In the genomic region with DNA sequence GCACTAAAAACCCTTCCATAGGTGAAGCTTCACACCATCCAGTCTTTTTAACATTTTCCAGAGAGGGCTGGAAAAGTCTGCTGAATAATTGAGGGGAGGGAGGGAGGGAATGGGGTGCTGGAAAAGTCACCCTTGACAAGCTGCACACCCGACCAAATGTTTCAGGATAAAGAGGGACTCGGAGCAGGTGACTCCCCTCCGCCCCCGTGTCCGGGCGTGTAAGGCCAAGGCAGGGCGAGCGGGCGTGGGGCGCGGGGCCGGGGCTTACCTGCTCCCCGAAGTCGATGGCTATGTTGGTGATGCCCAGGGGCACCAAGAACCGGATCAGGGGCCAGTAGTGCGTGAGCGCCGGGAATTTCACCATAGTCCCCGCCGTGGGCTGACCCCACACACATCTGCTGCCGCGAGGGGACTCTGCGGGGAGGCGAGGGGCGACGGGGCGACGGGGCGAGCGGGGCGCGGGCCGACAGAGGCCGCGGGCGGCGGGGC, we compare ENCODE assay signal across 8 cellular contexts. TPM values are rescaled to one million over a fixed set of nuclear protein-coding genes. Genes with fewer than 3 reads are reported as not detected.
DNase-seq lines count a peak whose midpoint lies in the region; ATAC-seq, FAIRE-seq and TF ChIP-seq lines count a peak whose summit lies in the region.

No MANE protein-coding gene starts in this region.

- no peak for TF ChIP-seq EP300 in H1 (IDR thresholded peaks at IDR 0.05; ENCODE audit: borderline replicate concordance in 1 of 2, low read depth in 2 of 2, low read length in 2 of 2)

- no peak for TF ChIP-seq POLR2A in H1 (IDR thresholded peaks at IDR 0.05; ENCODE audit: control extremely low read depth in 1 of 2, low read depth in 2 of 2, low read length in 2 of 2)

- POLR2A ChIA-PET in H1 (lab: Charles Lee; ENCODE audit: partially characterized antibody): interaction anchor here (1.7 kb wide), 1 partner anchor 21 kb away, joined by 5 read pairs; no protein-coding TSS in a partner anchor

- H2BK5ac ChIP-seq in H1 (ENCODE audit: low read depth, low read length): no peak overlapping the region

- H3K9ac ChIP-seq in H1 (replicated peaks in 1 of 4; ENCODE audit: extremely low read depth in 1 of 4, low read depth in 3 of 4, low read length in 3 of 4): peak overlapping the region in 1 of 4 experiments; percentile 71; a peak in 1 of 7 replicates

- H3K27ac ChIP-seq in H1 (ENCODE audit: low read depth, low read length) (no peak overlapping the region), thoracic aorta (peak overlapping the region; percentile 78 to 85)

- no peaks in the 10 kb centered on the region for H3K9me3 Mint-ChIP-seq in naive B cell

- H4K20me1 ChIP-seq in H1 (replicated peaks in 1 of 2; ENCODE audit: control insufficient read depth in 1 of 2, insufficient read depth in 2 of 2, low read length in 2 of 2): peaks cover 0 to 2% of the 10 kb centered on the region in 2 experiments

- peak overlapping the region; percentile 59 to 97 (median 74) for H3K27ac Mint-ChIP-seq in naive B cell

- H3K36me3 ChIP-seq in H1 (ENCODE audit: control insufficient read depth in 2 of 4, insufficient read depth in 4 of 4, low read length in 3 of 4) (no peaks in the 10 kb centered on the region), thoracic aorta (no peaks in the 10 kb centered on the region)

- no peak overlapping the region for H3K23ac ChIP-seq in H1 (ENCODE audit: insufficient read length)

- H2BK20ac ChIP-seq in H1 (ENCODE audit: low read length): no peak overlapping the region

- H3K18ac ChIP-seq in H1 (ENCODE audit: extremely low read depth, low read length): no peak overlapping the region

- H2BK120ac ChIP-seq in H1 (replicated peaks; ENCODE audit: low read depth, low read length): no peak overlapping the region

- no peaks in the 10 kb centered on the region for H3K79me2 ChIP-seq in H1 (ENCODE audit: control insufficient read depth in 1 of 2, insufficient read depth in 2 of 2, low read length in 2 of 2)

- H3K27me3 ChIP-seq in H1 (replicated peaks in 1 of 4; ENCODE audit: control insufficient read depth in 3 of 4, extremely low read depth in 1 of 4, insufficient read depth in 3 of 4, low read length in 3 of 4) (peaks cover 7 to 40% (median 25%) of the 10 kb centered on the region in 4 experiments), thoracic aorta (replicated peaks; ENCODE audit: insufficient read depth) (no peaks in the 10 kb centered on the region)

- H3K27me3 Mint-ChIP-seq in naive B cell: peaks cover 0 to 3% (median 0%) of the 10 kb centered on the region in 3 donors

- CTCF ChIA-PET in H1 (lab: Charles Lee; ENCODE audit: partially characterized antibody): interaction anchor here (0.6 to 4.3 kb wide), 9 partner anchors 9 to 1237 kb away, joined by 3 to 31 read pairs (median 4); no protein-coding TSS in a partner anchor

- no peak overlapping the region for H3K4ac ChIP-seq in H1 (replicated peaks; ENCODE audit: insufficient read length, low read depth, low read length)

- H3K4me2 ChIP-seq in H1 (ENCODE audit: insufficient read depth in 1 of 2, low read depth in 2 of 2, low read length in 2 of 2): peak overlapping the region; percentile 68 to 93

- no peak overlapping the region for H2BK15ac ChIP-seq in H1 (ENCODE audit: low read length)

- H3K23me2 ChIP-seq in H1 (ENCODE audit: low read depth, low read length): peaks cover 14% of the 10 kb centered on the region; the same call in 1 of the 2 replicates

- no peak for TF ChIP-seq CTCF in AG09309 (IDR thresholded peaks at IDR 0.05; ENCODE audit: control insufficient read depth, insufficient read depth, low read depth, low read length, missing control alignments)
- no peak for TF ChIP-seq CTCF in H1 (IDR thresholded peaks at IDR 0.05; ENCODE audit: control extremely low read depth in 1 of 3, insufficient read depth in 1 of 3, low read depth in 1 of 3, low read length in 3 of 3)
- TF ChIP-seq CTCF in thoracic aorta (IDR thresholded peaks at IDR 0.05): no peak

- H3K14ac ChIP-seq in H1 (ENCODE audit: insufficient read length): no peak overlapping the region

- DNase-seq in AG09309 (ENCODE audit: low read depth) (no peak), GM19239 (ENCODE audit: insufficient read length, low spot score) (peak; percentile 8), H1 (ENCODE audit: low read depth in 1 of 2, low spot score in 2 of 2) (peak in 1 of 2 experiments; percentile 57), naive B cell (no peak), thoracic aorta (ENCODE audit: low spot score) (no peak), frontal cortex (ENCODE audit: low spot score in 2 of 2) (no peak)
- peak; percentile 7 to 15 for DNase-seq in activated CD4-positive, alpha-beta T cell treated with anti-CD3 and anti-CD28 coated beads, Interleukin-2, amount 50 U/mL, for 24 hours (ENCODE audit: low read depth in 1 of 2, low spot score in 1 of 2)

- peaks cover 21 to 25% (median 25%) of the 10 kb centered on the region in 3 donors for H3K4me1 Mint-ChIP-seq in naive B cell

- H4K5ac ChIP-seq in H1 (ENCODE audit: insufficient read length, low read depth, low read length): no peak overlapping the region

- H3K79me1 ChIP-seq in H1 (ENCODE audit: low read depth, low read length): no peaks in the 10 kb centered on the region

- no peak overlapping the region for H2BK12ac ChIP-seq in H1 (ENCODE audit: low read depth, low read length)

- H2AK5ac ChIP-seq in H1 (ENCODE audit: low read depth, low read length): no peak overlapping the region

- H3K4me1 ChIP-seq in H1 (replicated peaks in 1 of 4; ENCODE audit: control insufficient read depth in 3 of 4, insufficient read depth in 4 of 4, low read length in 3 of 4) (peaks cover 0 to 4% (median 3%) of the 10 kb centered on the region in 4 experiments; a peak in 3 of 7 replicates), thoracic aorta (ENCODE audit: control insufficient read depth in 1 of 2, low read depth in 2 of 2) (peaks cover 11 to 26% of the 10 kb centered on the region in 2 donors)

- peak overlapping the region; percentile 70; the same call in 1 of the 2 replicates for H2AFZ ChIP-seq in H1 (ENCODE audit: low read length)

- H3K36me3 Mint-ChIP-seq in naive B cell: no peaks in the 10 kb centered on the region

- H4K91ac ChIP-seq in H1 (replicated peaks; ENCODE audit: insufficient read length, low read length): no peak overlapping the region

- peak; percentile 29 for ATAC-seq in HG03439 (IDR thresholded peaks at IDR 0.05; ENCODE audit: unreplicated experiment)
- peak; percentile 4 to 6 for ATAC-seq in naive B cell (ENCODE audit: low read depth in 2 of 2)
- ATAC-seq in thoracic aorta (ENCODE audit: insufficient number of reproducible peaks, low FRiP score, low read depth): no peak

- FAIRE-seq in GM19239 (lab: Jason Lieb, UNC): no peak
- FAIRE-seq in H1 (lab: Jason Lieb, UNC): no peak
- FAIRE-seq in frontal cortex (lab: Jason Lieb, UNC): no peak

- WGBS in H1 (ENCODE audit: extremely low coverage in 1 of 2, insufficient coverage in 1 of 2, insufficient read length in 1 of 2, insufficient replicate concordance in 2 of 2, low coverage in 1 of 2, low lambda C conversion rate in 2 of 2, missing lambda C conversion rate in 1 of 2), 2 experiments: 0% methylated on average over 3 of the region's 37 CpGs; no CpG with 5 or more reads in 1 of the 2 experiments

- no peak overlapping the region for H3K56ac ChIP-seq in H1 (replicated peaks; ENCODE audit: insufficient read length, low read depth, low read length)

- H3K9me3 ChIP-seq in H1 (ENCODE audit: insufficient read depth in 2 of 2, low read depth in 1 of 2, low read length in 1 of 2): no peaks in the 10 kb centered on the region
- no peaks in the 10 kb centered on the region for H3K9me3 ChIP-seq in thoracic aorta

- no peak for TF ChIP-seq RAD21 in H1 (IDR thresholded peaks at IDR 0.05 in 1 of 2, conservative IDR thresholded peaks at IDR 0.05 in 1 of 2; ENCODE audit: low read depth in 2 of 2, low read length in 2 of 2)

- H3K4me3 ChIP-seq in AG09309 (ENCODE audit: control insufficient read depth, low read depth, low read length) (peak overlapping the region; percentile 65), H1 (ENCODE audit: extremely low read depth in 1 of 4, insufficient read depth in 2 of 4, low read depth in 3 of 4, low read length in 4 of 4) (peak overlapping the region; percentile 49 to 91 (median 52)), thoracic aorta (peak overlapping the region; percentile 95)

- peak overlapping the region; percentile 86 to 97 (median 96) for H3K4me3 Mint-ChIP-seq in naive B cell

- no peak overlapping the region for H4K8ac ChIP-seq in H1 (ENCODE audit: extremely low read depth, insufficient read depth, low read length)

TF ChIP-seq in H1, 55 proteins besides CTCF, POLR2A, EP300 and RAD21:
- peak; percentile 50 for TF ChIP-seq KDM4A (IDR thresholded peaks at IDR 0.05; ENCODE audit: low read depth, low read length, severe bottlenecking)
- no peak for TF ChIP-seq GABPA (IDR thresholded peaks at IDR 0.05; ENCODE audit: borderline replicate concordance, insufficient read depth, low read length)

RNA-seq across cellular contexts. Expression of a gene that starts 0.5 kb away (rescaled TPM):
- 12.1 and 13.0 TPM in 2 replicates for total RNA-seq in H1 (2021; fragmentation: NEBNext Ultra II Directional; extraction: Animal tissue kit (Norgen Biotek cat#: 25700))
- polyA plus RNA-seq in H1 (2011; rRNA removed) (5.3 and 7.9 TPM in 2 replicates), naive B cell (ENCODE audit: low read depth in 6 of 6) (10 to 100 TPM in 4 of 6 donors, 1 to 10 TPM in 2; 7.4 to 14.7 (median 11.8) TPM)
- polyA plus RNA-seq in H1 (2011; cell fraction: cytosol; rRNA removed): 6.0 TPM
- polyA plus RNA-seq in H1 (2011; cell fraction: nucleus; rRNA removed): 9.6 TPM
- 6.1 to 11.0 TPM (median 7.4 TPM) in 4 replicates for polyA plus RNA-seq in H1 (2012, experiment 1 of 2)
- 5.2 TPM for polyA plus RNA-seq in H1 (2012, experiment 2 of 2)
- polyA plus RNA-seq in H1 (2013, experiment 1 of 2): 4.7 TPM
- polyA plus RNA-seq in H1 (2013, experiment 2 of 2): 6.1 TPM
- polyA minus RNA-seq in H1 (2011; rRNA and poly(A)+ RNA removed): 6.9 and 10.1 TPM in 2 replicates
- 6.3 TPM for polyA minus RNA-seq in H1 (2011; cell fraction: cytosol; rRNA and poly(A)+ RNA removed)
- polyA minus RNA-seq in H1 (2011; cell fraction: nucleus; rRNA and poly(A)+ RNA removed): 10.0 TPM
- total RNA-seq in thoracic aorta (100 to 1,000 TPM; 177 to 205 TPM), frontal cortex (62.8 TPM)

Comparison
In these comparisons a context has a peak if more than half of its experiments do, and no peak if none do; other contexts are left out.
1. DNase-seq: peak in GM19239 (single experiment) and activated CD4-positive, alpha-beta T cell treated with anti-CD3 and anti-CD28 coated beads, Interleukin-2, amount 50 U/mL, for 24 hours (2 of 2); none in AG09309 (single experiment), naive B cell (single experiment), thoracic aorta (single experiment) and frontal cortex (0 of 2).
2. Peak in every context shown above with its lines, with median percentiles within 50 percentile points of each other: H3K4me3 ChIP-seq.